29 cellular contexts compared by ENCODE assay signal in genomic region chr2:159461076-159461475, GRCh38.
"Had no signal": no experiment of that assay in that cellular context is flagged by ENCODE, and none has a peak within 500 bp of the region (broad histone marks: within the 10 kb centered on the region; RNA-seq: fewer than 3 reads in every experiment).

No MANE protein-coding gene starts in this region.

- H3K4me1 Mint-ChIP-seq: nephron had no signal

- H3K27me3 ChIP-seq: pancreas, spleen, suprapubic skin, tibial artery, upper lobe of right lung had no signal

- H3K9me3 ChIP-seq: left ventricle myocardium inferior, pancreas, prostate gland, spleen, suprapubic skin, thoracic aorta, tibial artery, upper lobe of right lung had no signal

- H3K27ac ChIP-seq: left ventricle myocardium inferior, pancreas, prostate gland, skin epidermis, spleen, suprapubic skin, thoracic aorta, tibial artery, upper lobe of right lung had no signal

- DNase-seq: hypothalamus; immature natural killer cell; kidney; left ventricle myocardium inferior; mesendoderm; midbrain; naive thymus-derived CD8-positive, alpha-beta T cell; nucleus accumbens; pancreas; posterior cingulate gyrus; retina; right cardiac atrium; spleen; stimulated activated CD4-positive, alpha-beta T cell treated with anti-CD3 and anti-CD28 coated beads, Interleukin-4, amount 100 ng/mL, for 24 hours; stimulated activated naive CD4-positive, alpha-beta T cell; tibial artery; upper lobe of right lung had no signal

- H3K4me3 Mint-ChIP-seq: immature natural killer cell; naive thymus-derived CD8-positive, alpha-beta T cell; nephron; neural crest cell; stimulated activated effector memory CD8-positive, alpha-beta T cell treated with anti-CD3 and anti-CD28 coated beads, Interleukin-12 subunit alpha, Interleukin-12 subunit beta, amount 100 ng/mL, for 72 hours; stimulated activated naive CD8-positive, alpha-beta T cell treated with anti-CD3 and anti-CD28 coated beads, Interleukin-15, Interleukin-2, amounts not matched to agents 100 ng/mL and 50 ng/mL, for 24 hours had no signal

- H3K4me3 ChIP-seq: left ventricle myocardium inferior, lung, pancreas, prostate gland, skin epidermis, spleen, suprapubic skin, thoracic aorta, tibial artery, upper lobe of right lung had no signal

- H3K27me3 Mint-ChIP-seq: naive thymus-derived CD8-positive, alpha-beta T cell; stimulated activated naive CD8-positive, alpha-beta T cell treated with anti-CD3 and anti-CD28 coated beads, Interleukin-15, Interleukin-2, amounts not matched to agents 100 ng/mL and 50 ng/mL, for 24 hours had no signal

- H3K27ac Mint-ChIP-seq: immature natural killer cell; naive thymus-derived CD8-positive, alpha-beta T cell; nephron; stimulated activated effector memory CD8-positive, alpha-beta T cell treated with anti-CD3 and anti-CD28 coated beads, Interleukin-12 subunit alpha, Interleukin-12 subunit beta, amount 100 ng/mL, for 72 hours; stimulated activated naive CD8-positive, alpha-beta T cell treated with anti-CD3 and anti-CD28 coated beads, Interleukin-15, Interleukin-2, amounts not matched to agents 100 ng/mL and 50 ng/mL, for 24 hours had no signal

- FAIRE-seq: islet of Langerhans, urothelium cell line had no signal

- H3K36me3 Mint-ChIP-seq: stimulated activated effector memory CD8-positive, alpha-beta T cell treated with anti-CD3 and anti-CD28 coated beads, Interleukin-12 subunit alpha, Interleukin-12 subunit beta, amount 100 ng/mL, for 72 hours had no signal

- ATAC-seq: naive thymus-derived CD8-positive, alpha-beta T cell; pancreas; right cardiac atrium; sciatic nerve; stimulated activated effector memory CD8-positive, alpha-beta T cell treated with anti-CD3 and anti-CD28 coated beads, Interleukin-12 subunit alpha, Interleukin-12 subunit beta, amount 100 ng/mL, for 72 hours; upper lobe of right lung had no signal

- H3K4me1 ChIP-seq: prostate gland had no signal

- H3K9me3 Mint-ChIP-seq: immature natural killer cell; nephron; stimulated activated effector memory CD8-positive, alpha-beta T cell treated with anti-CD3 and anti-CD28 coated beads, Interleukin-12 subunit alpha, Interleukin-12 subunit beta, amount 100 ng/mL, for 72 hours; stimulated activated naive CD8-positive, alpha-beta T cell treated with anti-CD3 and anti-CD28 coated beads, Interleukin-15, Interleukin-2, amounts not matched to agents 100 ng/mL and 50 ng/mL, for 24 hours had no signal

- H3K36me3 ChIP-seq: left ventricle myocardium inferior, pancreas, prostate gland, suprapubic skin, thoracic aorta, tibial artery, upper lobe of right lung had no signal
